Comparison of ENCODE assay signal across 18 cellular contexts in the genomic region with DNA sequence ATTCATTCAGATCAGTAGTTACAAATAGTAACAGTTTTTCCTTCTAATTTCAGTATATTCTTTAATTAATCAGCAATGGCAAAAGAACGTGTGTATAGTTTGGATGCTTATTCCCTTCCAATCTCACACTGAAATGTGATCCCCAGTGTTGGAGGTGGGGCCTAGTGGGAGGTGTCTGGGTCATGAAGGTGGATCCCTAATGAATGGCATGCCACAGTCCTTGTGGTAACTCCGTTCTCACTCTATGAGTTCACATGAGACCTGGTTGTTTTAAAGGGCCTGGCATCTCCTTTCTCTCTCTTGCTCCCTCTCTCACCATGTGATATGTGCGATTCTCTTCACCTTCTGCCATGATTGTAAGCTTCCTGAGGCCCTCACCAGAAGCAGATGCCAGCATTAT. TPM values are rescaled to one million over a fixed set of nuclear protein-coding genes. Genes with fewer than 3 reads are reported as not detected.
DNase-seq lines count a peak whose midpoint lies in the region; ATAC-seq and TF ChIP-seq lines count a peak whose summit lies in the region.
"Had no signal": no experiment of that assay in that cellular context is flagged by ENCODE, and none has a peak within 500 bp of the region (broad histone marks: within the 10 kb centered on the region; RNA-seq: fewer than 3 reads in every experiment).

No MANE protein-coding gene starts in this region.

- 49 to 56% methylated on average over 1 to 2 of the region's 3 CpGs for WGBS in endodermal cell (ENCODE audit: insufficient coverage in 1 of 2, insufficient read length in 1 of 2), 2 experiments

- no peak for TF ChIP-seq CTCF in MCF 10A (IDR thresholded peaks at IDR 0.05; ENCODE audit: unreplicated experiment)
- no peak for TF ChIP-seq CTCF in breast epithelium (IDR thresholded peaks at IDR 0.05)
- no peak for TF ChIP-seq CTCF in PC-3 (conservative IDR thresholded peaks at IDR 0.05; ENCODE audit: low read depth, low read length)
- no peak for TF ChIP-seq CTCF in endodermal cell (conservative IDR thresholded peaks at IDR 0.05)

- H3K27me3 Mint-ChIP-seq in MCF 10A (ENCODE audit: insufficient read depth, unreplicated experiment), result peaks cover 48% of the 10 kb centered on the region
- peaks cover 2% of the 10 kb centered on the region for H3K27me3 Mint-ChIP-seq in endodermal cell (ENCODE audit: insufficient read depth)

- H3K4me1 Mint-ChIP-seq in MCF 10A (ENCODE audit: insufficient read depth, unreplicated experiment), result no peaks in the 10 kb centered on the region
- peaks cover 25% of the 10 kb centered on the region for H3K4me1 Mint-ChIP-seq in endodermal cell
- H3K4me1 Mint-ChIP-seq: CD14-positive monocyte had no signal

- BruUV-seq in MCF 10A (replicated peaks; lab: Mats Ljungman, UMichigan) (no TSS peak), PC-3 (replicated peaks; lab: Mats Ljungman, UMichigan) (no TSS peak)

- DNase-seq in MCF 10A (ENCODE audit: unreplicated experiment) (peak; percentile 40), breast epithelium (ENCODE audit: low spot score in 2 of 2) (no peak), PC-3 (no peak), endodermal cell (peak; percentile 77), sciatic nerve (ENCODE audit: low spot score) (peak; percentile 1), Kasumi-1 (lab: John Stamatoyannopoulos, UW) (no peak)
- DNase-seq: DMS 273 treated with DMSO at 0.1 percent for 48 hours, GOT3, NCI-H1417 treated with DMSO at 0.1 percent for 48 hours, NCI-H2029, NCI-H345, NCI-H69 had no signal

- H3K27ac Mint-ChIP-seq in MCF 10A (ENCODE audit: low read depth, unreplicated experiment) (no peak overlapping the region), endodermal cell (peak overlapping the region; percentile 45)
- H3K27ac Mint-ChIP-seq: CD14-positive monocyte had no signal

- H3K9ac ChIP-seq in PC-3 (ENCODE audit: low read length) (no peak overlapping the region), endodermal cell (ENCODE audit: extremely low read depth, low read length, poor library complexity, severe bottlenecking) (no peak overlapping the region)

- H3K9me3 Mint-ChIP-seq in MCF 10A (ENCODE audit: unreplicated experiment) (no peaks in the 10 kb centered on the region), endodermal cell (no peaks in the 10 kb centered on the region)

- no peak overlapping the region for H3K4me2 ChIP-seq in PC-3 (ENCODE audit: low read length)
- H3K4me2 ChIP-seq: PC-9 had no signal

- intact Hi-C loops in MCF 10A (cut with micrococcal nuclease), result no loop called here
- intact Hi-C loops in breast epithelium (cut with DNase I; ENCODE audit: low total_unique reads), result no loop called here
- intact Hi-C loops in PC-3 (cut with micrococcal nuclease), result no loop called here
- intact Hi-C loops in sciatic nerve (cut with DNase I), result no loop called here

- H3K9me3 ChIP-seq in breast epithelium (no peaks in the 10 kb centered on the region), PC-3 (ENCODE audit: low read length) (no peaks in the 10 kb centered on the region), endodermal cell (ENCODE audit: control insufficient read depth, low read length) (peaks cover 5% of the 10 kb centered on the region)
- H3K9me3 ChIP-seq: SJSA1 had no signal

- H3K4me3 Mint-ChIP-seq in MCF 10A (ENCODE audit: unreplicated experiment) (no peak overlapping the region), endodermal cell (no peak overlapping the region)
- H3K4me3 Mint-ChIP-seq: CD14-positive monocyte had no signal

- no peaks in the 10 kb centered on the region for H4K20me1 ChIP-seq in PC-3 (ENCODE audit: low read length)

- ATAC-seq in PC-3 (0 out of 2 replicates have a peak, but pooled peaks have one; percentile 18), sciatic nerve (no peak), HG02571 (IDR thresholded peaks at IDR 0.05; ENCODE audit: unreplicated experiment) (no peak), HG02623 (IDR thresholded peaks at IDR 0.05; ENCODE audit: unreplicated experiment) (no peak)
- ATAC-seq: K562 had no signal

- TF ChIP-seq POLR2A in breast epithelium (IDR thresholded peaks at IDR 0.05), result no peak

- CTCF ChIA-PET in MCF 10A (lab: Yijun Ruan, JAX) (no interaction called here), PC-3 (lab: Charles Lee) (no interaction called here)

- H3K27me3 ChIP-seq in breast epithelium (no peaks in the 10 kb centered on the region), PC-3 (ENCODE audit: low read length) (peaks cover 42% of the 10 kb centered on the region), endodermal cell (ENCODE audit: control insufficient read depth, insufficient read depth, low read length, poor library complexity, severe bottlenecking) (no peaks in the 10 kb centered on the region)

- no peak overlapping the region for H2AFZ ChIP-seq in PC-3 (ENCODE audit: low read length)
- H2AFZ ChIP-seq: PC-9 had no signal

- no peak overlapping the region for H3K4me3 ChIP-seq in breast epithelium
- H3K4me3 ChIP-seq in PC-3 (ENCODE audit: low read length), result no peak overlapping the region
- H3K4me3 ChIP-seq in endodermal cell (ENCODE audit: low read length), result no peak overlapping the region
- H3K4me3 ChIP-seq: K562, PC-9, SJSA1 had no signal

- H3K4me1 ChIP-seq in breast epithelium, result no peaks in the 10 kb centered on the region
- no peaks in the 10 kb centered on the region for H3K4me1 ChIP-seq in PC-3 (ENCODE audit: insufficient read depth, low read length)
- H3K4me1 ChIP-seq in endodermal cell (ENCODE audit: control insufficient read depth, insufficient read depth, low read length), result peaks cover 3% of the 10 kb centered on the region
- H3K4me1 ChIP-seq: SJSA1 had no signal

- H3K27ac ChIP-seq in breast epithelium, result no peak overlapping the region
- no peak overlapping the region for H3K27ac ChIP-seq in PC-3 (ENCODE audit: low read length)
- no peak overlapping the region for H3K27ac ChIP-seq in endodermal cell (ENCODE audit: low read depth, low read length)
- H3K27ac ChIP-seq: PC-9, SJSA1 had no signal

- no peaks in the 10 kb centered on the region for H3K9me2 ChIP-seq in PC-3 (replicated peaks; ENCODE audit: low read length)

- H3F3A ChIP-seq in PC-3 (ENCODE audit: low read length, unreplicated experiment), result no peaks in the 10 kb centered on the region

- H3K79me2 ChIP-seq in PC-3 (ENCODE audit: low read length), result no peaks in the 10 kb centered on the region

- H3K36me3 ChIP-seq in breast epithelium (no peaks in the 10 kb centered on the region), PC-3 (ENCODE audit: low read depth, low read length) (no peaks in the 10 kb centered on the region), endodermal cell (ENCODE audit: control insufficient read depth, insufficient read depth, low read length) (no peaks in the 10 kb centered on the region)
- H3K36me3 ChIP-seq: SJSA1 had no signal

- POLR2A ChIA-PET in MCF 10A (lab: Yijun Ruan, JAX) (interaction anchor here (0.6 kb wide), 1 partner anchor 9 kb away, joined by 3 read pairs; no protein-coding TSS in a partner anchor), PC-3 (lab: Charles Lee; ENCODE audit: unreplicated experiment) (no interaction called here)

- H3K36me3 Mint-ChIP-seq in MCF 10A (ENCODE audit: insufficient read depth, unreplicated experiment) (no peaks in the 10 kb centered on the region), endodermal cell (ENCODE audit: low read depth) (no peaks in the 10 kb centered on the region)
- H3K36me3 Mint-ChIP-seq: CD14-positive monocyte had no signal

RNA-seq across cellular contexts. Expression of a gene that starts 18.9 kb away (rescaled TPM):
- not detected in 2 replicates for total RNA-seq in MCF 10A (2022)
- 1 to 10 TPM in 1 of 3 donors, under 1 TPM in 2; 0.33 to 1.0 (median 0.64) TPM for total RNA-seq in breast epithelium
- not detected in 2 replicates for total RNA-seq in PC-3 (2014; rRNA removed)
- 1 to 10 TPM; 2.0 to 4.1 TPM for total RNA-seq in endodermal cell
- polyA plus RNA-seq in endodermal cell (2013, experiment 1 of 2), result 0.57 TPM
- 0.79 TPM for polyA plus RNA-seq in endodermal cell (2013, experiment 2 of 2)
- 0.58 TPM for total RNA-seq in sciatic nerve
- total RNA-seq: K562, SJSA1 had no signal
- polyA plus RNA-seq: CD14-positive monocyte, K562 had no signal

RNA-seq across cellular contexts. Expression of a gene that starts 48.2 kb away (rescaled TPM):
- 105 and 128 TPM in 2 replicates for total RNA-seq in MCF 10A (2022)
- total RNA-seq in breast epithelium, result 100 to 1,000 TPM; 277 to 663 (median 594) TPM
- total RNA-seq in PC-3 (2014; rRNA removed), result 138 and 195 TPM in 2 replicates
- total RNA-seq in endodermal cell, result 100 to 1,000 TPM; 279 to 462 TPM
- polyA plus RNA-seq in endodermal cell (2013, experiment 1 of 2), result 171 TPM
- 175 TPM for polyA plus RNA-seq in endodermal cell (2013, experiment 2 of 2)
- total RNA-seq in sciatic nerve, result 258 TPM

RNA-seq across cellular contexts. Expression of a gene that starts 48.7 kb away (rescaled TPM):
- total RNA-seq in MCF 10A (2022) (13.9 and 21.1 TPM in 2 replicates), breast epithelium (10 to 100 TPM; 17.3 to 31.8 (median 21.3) TPM), PC-3 (2014; rRNA removed) (30.1 and 32.3 TPM in 2 replicates), endodermal cell (10 to 100 TPM; 40.5 to 58.1 TPM), sciatic nerve (19.3 TPM)
- polyA plus RNA-seq in endodermal cell (2013, experiment 1 of 2), result 46.9 TPM
- 41.9 TPM for polyA plus RNA-seq in endodermal cell (2013, experiment 2 of 2)

Comparison
In these comparisons a context has a peak if more than half of its experiments do, and no peak if none do; other contexts are left out.
1. DNase-seq: peak in MCF 10A (single experiment), endodermal cell (single experiment) and sciatic nerve (single experiment); none in breast epithelium (0 of 2), PC-3 (single experiment) and Kasumi-1 (0 of 2).